15 cellular contexts compared by ENCODE assay signal in genomic region chr2:59664946-59665345, GRCh38.
DNase-seq lines count a peak whose midpoint lies in the region; ATAC-seq, FAIRE-seq and TF ChIP-seq lines count a peak whose summit lies in the region.
"Had no signal": no experiment of that assay in that cellular context is flagged by ENCODE, and none has a peak within 500 bp of the region (broad histone marks: within the 10 kb centered on the region; RNA-seq: fewer than 3 reads in every experiment).

No MANE protein-coding gene starts in this region.

- no peaks in the 10 kb centered on the region for H3K27me3 Mint-ChIP-seq in WTC11 (ENCODE audit: low read depth)
- H3K27me3 Mint-ChIP-seq: CD4-positive, CD25-positive, alpha-beta regulatory T cell had no signal

- no peaks in the 10 kb centered on the region for H3K4me1 ChIP-seq in right atrium auricular region
- no peaks in the 10 kb centered on the region for H3K4me1 ChIP-seq in kidney (ENCODE audit: control insufficient read depth in 1 of 2, insufficient read depth in 1 of 2, low read depth in 1 of 2, low read length in 2 of 2)
- H3K4me1 ChIP-seq: BLaER1 treated with 17β-estradiol and CSF1 and Interleukin-3, amounts not matched to agents 10 nM and 100 nM had no signal

- H3K4me1 Mint-ChIP-seq in WTC11, result peaks cover 39% of the 10 kb centered on the region
- H3K4me1 Mint-ChIP-seq: CD4-positive, CD25-positive, alpha-beta regulatory T cell had no signal

- H3K4me3 Mint-ChIP-seq in WTC11, result no peak overlapping the region
- H3K4me3 Mint-ChIP-seq: CD4-positive, CD25-positive, alpha-beta regulatory T cell had no signal

- H3K36me3 Mint-ChIP-seq in WTC11, result no peaks in the 10 kb centered on the region
- H3K36me3 Mint-ChIP-seq: CD4-positive, CD25-positive, alpha-beta regulatory T cell had no signal

- H3K27me3 ChIP-seq in right atrium auricular region, result no peaks in the 10 kb centered on the region
- H3K27me3 ChIP-seq: BLaER1 treated with 17β-estradiol and CSF1 and Interleukin-3, amounts not matched to agents 10 nM and 100 nM had no signal

- no peak for DNase-seq in Right ventricle myocardium superior
- no peak for DNase-seq in right atrium auricular region (ENCODE audit: low spot score)
- DNase-seq in WTC11 (ENCODE audit: low spot score), result no peak
- peak; percentile 51 for DNase-seq in kidney
- no peak for DNase-seq in activated naive CD4-positive, alpha-beta T cell treated with Interleukin-2 at 50 U/mL for 16 hours
- DNase-seq in NCI-H128 (lab: John Stamatoyannopoulos, UW; ENCODE audit: unreplicated experiment), result no peak
- DNase-seq: ACHN; CD4-positive, CD25-positive, alpha-beta regulatory T cell; DMS 273 treated with DMSO at 0.1 percent for 48 hours; H7 had no signal

- no peak overlapping the region for H3K9ac ChIP-seq in kidney (ENCODE audit: low read length in 2 of 2)
- H3K9ac ChIP-seq: BLaER1 treated with 17β-estradiol and CSF1 and Interleukin-3, amounts not matched to agents 10 nM and 100 nM had no signal

- H3K27ac ChIP-seq in right atrium auricular region, result no peak overlapping the region
- no peak overlapping the region for H3K27ac ChIP-seq in kidney (ENCODE audit: low read depth in 2 of 2, low read length in 2 of 2)
- H3K27ac ChIP-seq: BLaER1 treated with 17β-estradiol and CSF1 and Interleukin-3, amounts not matched to agents 10 nM and 100 nM had no signal

- ATAC-seq in Right ventricle myocardium superior (ENCODE audit: poor library complexity) (peak; percentile 39), WTC11 (peak; percentile 34; the same call in 1 of the 2 replicates), HG02678 (IDR thresholded peaks at IDR 0.05; ENCODE audit: unreplicated experiment) (no peak)

- H3K9me3 Mint-ChIP-seq in WTC11, result no peaks in the 10 kb centered on the region

- H3K27ac Mint-ChIP-seq in WTC11, result no peak overlapping the region
- H3K27ac Mint-ChIP-seq: CD4-positive, CD25-positive, alpha-beta regulatory T cell had no signal

- no peak overlapping the region for H3K4me3 ChIP-seq in right atrium auricular region
- no peak overlapping the region for H3K4me3 ChIP-seq in kidney (ENCODE audit: low read length in 2 of 2)
- H3K4me3 ChIP-seq: BLaER1 treated with 17β-estradiol and CSF1 and Interleukin-3, amounts not matched to agents 10 nM and 100 nM had no signal

- no peak for FAIRE-seq in kidney (lab: Jason Lieb, UNC)
- FAIRE-seq: G401.6, GM12891, GM19239 had no signal

- intact Hi-C loops in Right ventricle myocardium superior (cut with DNase I), result no loop called here
- intact Hi-C loops in kidney (cut with DNase I), result no loop called here

- H3K36me3 ChIP-seq in right atrium auricular region (no peaks in the 10 kb centered on the region), kidney (ENCODE audit: control insufficient read depth in 1 of 2, insufficient read depth in 2 of 2, low read length in 2 of 2) (no peaks in the 10 kb centered on the region)
- H3K36me3 ChIP-seq: BLaER1 treated with 17β-estradiol and CSF1 and Interleukin-3, amounts not matched to agents 10 nM and 100 nM had no signal

- CTCF ChIA-PET in WTC11 (lab: Charles Lee), result no interaction called here

- TF ChIP-seq CTCF in right atrium auricular region (IDR thresholded peaks at IDR 0.05) (no peak), WTC11 (IDR thresholded peaks at IDR 0.05) (no peak), kidney (IDR thresholded peaks at IDR 0.05; ENCODE audit: borderline replicate concordance, extremely low read depth, insufficient read depth) (no peak)

- H3K9me3 ChIP-seq in right atrium auricular region, result no peaks in the 10 kb centered on the region
- H3K9me3 ChIP-seq in kidney (ENCODE audit: control insufficient read depth in 1 of 2, low read length in 2 of 2), result no peaks in the 10 kb centered on the region
- H3K9me3 ChIP-seq: BLaER1 treated with 17β-estradiol and CSF1 and Interleukin-3, amounts not matched to agents 10 nM and 100 nM had no signal

- POLR2A ChIA-PET in WTC11 (lab: Charles Lee), result no interaction called here

TF ChIP-seq in WTC11, 78 proteins besides CTCF, POLR2A, EP300 and RAD21:
- TF ChIP-seq ATF3 (CRISPR knock-in tag; conservative IDR thresholded peaks at IDR 0.05), result no peak
- no peak for TF ChIP-seq PRRX2 (CRISPR knock-in tag; IDR thresholded peaks at IDR 0.05)
- no peak for TF ChIP-seq TEAD1 (CRISPR knock-in tag; IDR thresholded peaks at IDR 0.05)
- TF ChIP-seq ZNF263 (CRISPR knock-in tag; IDR thresholded peaks at IDR 0.05; ENCODE audit: low read depth), result no peak
- TF ChIP-seq ZNF671 (CRISPR knock-in tag; IDR thresholded peaks at IDR 0.05), result no peak
- TF ChIP-seq IRF2 (CRISPR knock-in tag; IDR thresholded peaks at IDR 0.05; ENCODE audit: borderline replicate concordance, low read depth), result no peak
- TF ChIP-seq TP53 (CRISPR knock-in tag; IDR thresholded peaks at IDR 0.05), result no peak
- TF ChIP-seq ARID4B (CRISPR knock-in tag; IDR thresholded peaks at IDR 0.05; ENCODE audit: borderline replicate concordance), result no peak
- no peak for TF ChIP-seq SMAD3 (CRISPR knock-in tag; IDR thresholded peaks at IDR 0.05; ENCODE audit: borderline replicate concordance)
- TF ChIP-seq NR3C1 (CRISPR knock-in tag; conservative IDR thresholded peaks at IDR 0.05; ENCODE audit: low read depth), result no peak
TF ChIP-seq in WTC11: peak in this region for 0.
